In the genomic region with DNA sequence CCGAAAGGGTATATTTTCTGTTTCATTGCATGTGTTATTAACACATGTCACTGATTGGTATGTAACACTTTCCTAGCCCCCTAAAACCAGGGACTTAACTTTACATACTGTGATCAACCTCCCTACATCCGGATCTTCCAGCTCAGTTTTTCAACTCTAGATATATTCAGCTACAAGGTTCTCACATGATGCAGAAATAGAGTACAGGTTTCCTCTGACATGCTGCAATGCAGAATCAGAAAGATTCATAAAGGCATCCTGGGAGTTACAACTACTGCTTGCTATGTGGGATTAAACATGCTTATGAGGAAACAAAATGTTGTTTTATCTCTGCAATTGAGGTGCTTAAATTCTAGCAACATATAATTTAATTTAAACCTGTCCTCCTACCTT, we compare ENCODE assay signal across 26 cellular contexts. TPM values are rescaled to one million over a fixed set of nuclear protein-coding genes. Genes with fewer than 3 reads are reported as not detected.
DNase-seq lines count a peak whose midpoint lies in the region; ATAC-seq, FAIRE-seq and TF ChIP-seq lines count a peak whose summit lies in the region.
"Had no signal": no experiment of that assay in that cellular context is flagged by ENCODE, and none has a peak within 500 bp of the region (broad histone marks: within the 10 kb centered on the region; RNA-seq: fewer than 3 reads in every experiment).

No MANE protein-coding gene starts in this region.

- H3K4me1 Mint-ChIP-seq in activated naive CD8-positive, alpha-beta T cell (ENCODE audit: low read depth): peaks cover 83% of the 10 kb centered on the region
- H3K4me1 Mint-ChIP-seq in activated naive CD8-positive, alpha-beta T cell treated with anti-CD3 and anti-CD28 coated beads for 36 hours: peaks cover 71% of the 10 kb centered on the region

- CTCF ChIA-PET in GM12878 (lab: Yijun Ruan, JAX): interaction anchor here (1.1 to 1.7 kb wide), 2 partner anchors 9 to 15 kb away, joined by 4 read pairs; no protein-coding TSS in a partner anchor

- H3K4me3 ChIP-seq in GM12878 (no peak overlapping the region), smooth muscle cell (no peak overlapping the region)
- H3K4me3 ChIP-seq: left lung, transverse colon had no signal

- no peak for TF ChIP-seq POLR2A in H54 (IDR thresholded peaks at IDR 0.05; ENCODE audit: low read depth, low read length)
- no peak for TF ChIP-seq POLR2A in GM12878 (IDR thresholded peaks at IDR 0.05; ENCODE audit: low read depth, low read length)

- no peaks in the 10 kb centered on the region for H3K9me3 Mint-ChIP-seq in activated naive CD8-positive, alpha-beta T cell (ENCODE audit: low read depth)
- peaks cover 2% of the 10 kb centered on the region for H3K9me3 Mint-ChIP-seq in activated naive CD8-positive, alpha-beta T cell treated with anti-CD3 and anti-CD28 coated beads for 36 hours
- H3K9me3 Mint-ChIP-seq: activated naive CD8-positive, alpha-beta T cell treated with anti-CD3 and anti-CD28 coated beads, Interleukin-2, amount 10 ng/mL, durations not matched to agents 7 days and 5 days; T-helper 1 cell treated with Interleukin-12 subunit alpha and Interleukin-12 subunit beta and Interleukin-4 antibody, amounts not matched to agents 30 μg/mL and 1 μg/mL, for 36 hours had no signal

- H3K4me2 ChIP-seq in GM12878 (ENCODE audit: control insufficient read depth, insufficient read depth) (peak overlapping the region; percentile 13; the same call in 1 of the 2 replicates), smooth muscle cell (peak overlapping the region; percentile 26)

- RAD21 ChIA-PET in GM12878 (lab: Charles Lee; ENCODE audit: unreplicated experiment): interaction anchor here (1.3 kb wide), 1 partner anchor 11 kb away, joined by 3 read pairs; no protein-coding TSS in a partner anchor

- in situ Hi-C loops in GM12878 (cut with MboI): no loop called here

- TF ChIP-seq RAD21 in GM12878 (IDR thresholded peaks at IDR 0.05; ENCODE audit: insufficient read depth, low read depth, low read length): no peak

- TF ChIP-seq EP300 in GM12878 (IDR thresholded peaks at IDR 0.05; ENCODE audit: borderline replicate concordance in 1 of 2, control insufficient read depth in 1 of 2, low read depth in 2 of 2, low read length in 2 of 2): no peak

- H2AFZ ChIP-seq in GM12878 (ENCODE audit: control insufficient read depth, low read depth, low read length) (no peak overlapping the region), smooth muscle cell (ENCODE audit: low read depth) (no peak overlapping the region)

- H4K20me1 ChIP-seq in GM12878 (ENCODE audit: control insufficient read depth, insufficient read depth): no peaks in the 10 kb centered on the region
- H4K20me1 ChIP-seq in smooth muscle cell (ENCODE audit: low read depth): peaks cover 100% of the 10 kb centered on the region

- H3K9me3 ChIP-seq in GM12878 (replicated peaks; ENCODE audit: control insufficient read depth, insufficient read depth, low read length) (no peaks in the 10 kb centered on the region; the same call in 1 of the 3 replicates), smooth muscle cell (replicated peaks; ENCODE audit: low read depth) (no peaks in the 10 kb centered on the region)
- H3K9me3 ChIP-seq: left lung, transverse colon had no signal

- intact Hi-C loops in GM12878 (cut with micrococcal nuclease; ENCODE audit: unreplicated experiment): no loop called here

- no peaks in the 10 kb centered on the region for H3F3A ChIP-seq in smooth muscle cell (ENCODE audit: low read depth)

- H3K27me3 ChIP-seq in GM12878 (replicated peaks in 1 of 2; ENCODE audit: control insufficient read depth in 2 of 2, insufficient read depth in 2 of 2, low read length in 1 of 2) (no peaks in the 10 kb centered on the region), smooth muscle cell (ENCODE audit: low read depth) (no peaks in the 10 kb centered on the region)
- H3K27me3 ChIP-seq: left lung, transverse colon had no signal

- H3K79me2 ChIP-seq in GM12878 (ENCODE audit: control insufficient read depth, insufficient read depth, low read length) (peaks cover 100% of the 10 kb centered on the region), smooth muscle cell (ENCODE audit: low read depth) (peaks cover 100% of the 10 kb centered on the region)

- POLR2A ChIA-PET in GM12878 (lab: Charles Lee): interaction anchor here (1.1 kb wide), 1 partner anchor 9 kb away, joined by 5 read pairs; no protein-coding TSS in a partner anchor

- H3K27ac Mint-ChIP-seq in activated naive CD8-positive, alpha-beta T cell: peak overlapping the region; percentile 65
- no peak overlapping the region for H3K27ac Mint-ChIP-seq in activated naive CD8-positive, alpha-beta T cell treated with anti-CD3 and anti-CD28 coated beads for 36 hours
- H3K27ac Mint-ChIP-seq: activated CD8-positive, alpha-beta memory T cell treated with anti-CD3 and anti-CD28 coated beads, Interleukin-2, amount 10 ng/mL, durations not matched to agents 7 days and 5 days; activated naive CD8-positive, alpha-beta T cell treated with anti-CD3 and anti-CD28 coated beads, Interleukin-2, amount 10 ng/mL, durations not matched to agents 7 days and 5 days; T-helper 1 cell treated with Interleukin-12 subunit alpha and Interleukin-12 subunit beta and Interleukin-4 antibody, amounts not matched to agents 30 μg/mL and 1 μg/mL, for 36 hours had no signal

- no peak for TF ChIP-seq CTCF in GM12878 (IDR thresholded peaks at IDR 0.05 in 2 of 3, conservative IDR thresholded peaks at IDR 0.05 in 1 of 3; ENCODE audit: control insufficient read depth in 2 of 3, extremely low read depth in 1 of 3, insufficient read depth in 1 of 3, low read depth in 3 of 3, low read length in 3 of 3)
- no peak for TF ChIP-seq CTCF in smooth muscle cell (IDR thresholded peaks at IDR 0.05; ENCODE audit: borderline replicate concordance, insufficient read depth, poor library complexity, severe bottlenecking)

- H3K27ac ChIP-seq in GM12878 (ENCODE audit: control insufficient read depth, insufficient read depth): no peak overlapping the region
- H3K27ac ChIP-seq in smooth muscle cell (ENCODE audit: low read depth): no peak overlapping the region
- H3K27ac ChIP-seq: HL-60, left lung, transverse colon had no signal

- peaks cover 0 to 5% of the 10 kb centered on the region in 2 experiments; a peak in 3 of 4 replicates for H3K36me3 ChIP-seq in GM12878 (ENCODE audit: control insufficient read depth in 2 of 2, insufficient read depth in 2 of 2, low read length in 1 of 2)
- H3K36me3 ChIP-seq in smooth muscle cell (ENCODE audit: low read depth): no peaks in the 10 kb centered on the region
- H3K36me3 ChIP-seq: transverse colon had no signal

- no peak for ATAC-seq in GM12878
- ATAC-seq: activated CD8-positive, alpha-beta memory T cell treated with anti-CD3 and anti-CD28 coated beads, Interleukin-2, amount 10 ng/mL, durations not matched to agents 7 days and 5 days; left lung had no signal

- peaks cover 12% of the 10 kb centered on the region for H3K4me1 ChIP-seq in GM12878 (ENCODE audit: control insufficient read depth, insufficient read depth, low read length)
- H3K4me1 ChIP-seq in smooth muscle cell (ENCODE audit: low read depth): peaks cover 8% of the 10 kb centered on the region

- FAIRE-seq in H54 (lab: Jason Lieb, UNC): peak; percentile 53
- no peak for FAIRE-seq in GM12878 (lab: Jason Lieb, UNC)
- FAIRE-seq: endothelial cell of umbilical vein, GM18507 had no signal

- SMC1A ChIA-PET in GM12878 (lab: Charles Lee; ENCODE audit: uncharacterized antibody, unreplicated experiment): interaction anchor here (1.0 to 1.9 kb wide), 4 partner anchors 11 to 32 kb away, joined by 3 to 10 read pairs (median 5); no protein-coding TSS in a partner anchor

- 73% methylated on average over 2 of the region's 2 CpGs for WGBS in GM12878 (ENCODE audit: insufficient coverage, insufficient replicate concordance, low lambda C conversion rate, missing lambda C conversion rate)
- 90% methylated on average over 2 of the region's 2 CpGs for WGBS in smooth muscle cell (ENCODE audit: low lambda C conversion rate)

- DNase-seq in activated naive CD8-positive, alpha-beta T cell treated with anti-CD3 and anti-CD28 coated beads for 36 hours: no peak
- no peak for DNase-seq in H54 (ENCODE audit: insufficient read length, low spot score)
- no peak for DNase-seq in GM12878 (ENCODE audit: low read depth, low spot score)
- DNase-seq in smooth muscle cell (lab: John Stamatoyannopoulos, UW; ENCODE audit: unreplicated experiment): no peak
- DNase-seq in UCSD-AML1 (lab: John Stamatoyannopoulos, UW; ENCODE audit: unreplicated experiment): no peak
- no peak for DNase-seq in AG08396 (ENCODE audit: low spot score)
- DNase-seq in NCI-H1436 treated with DMSO at 0.1 percent for 48 hours (lab: John Stamatoyannopoulos, UW): no peak
- DNase-seq: ACHN; activated CD8-positive, alpha-beta memory T cell treated with anti-CD3 and anti-CD28 coated beads, Interleukin-2, amount 10 ng/mL, durations not matched to agents 7 days and 5 days; activated naive CD8-positive, alpha-beta T cell treated with anti-CD3 and anti-CD28 coated beads, Interleukin-2, amount 10 ng/mL, durations not matched to agents 7 days and 5 days; COR-L47; GDM1; HCEC 1CT; hypothalamus; left lung; NCI-H1436; NCI-H2107; NCI-H446; NCI-H774; occipital lobe; transverse colon had no signal

- no peak overlapping the region for H3K4me3 Mint-ChIP-seq in activated naive CD8-positive, alpha-beta T cell
- H3K4me3 Mint-ChIP-seq in activated naive CD8-positive, alpha-beta T cell treated with anti-CD3 and anti-CD28 coated beads for 36 hours: no peak overlapping the region
- H3K4me3 Mint-ChIP-seq: activated CD8-positive, alpha-beta memory T cell treated with anti-CD3 and anti-CD28 coated beads, Interleukin-2, amount 10 ng/mL, durations not matched to agents 7 days and 5 days; activated naive CD8-positive, alpha-beta T cell treated with anti-CD3 and anti-CD28 coated beads, Interleukin-2, amount 10 ng/mL, durations not matched to agents 7 days and 5 days; T-helper 1 cell treated with Interleukin-12 subunit alpha and Interleukin-12 subunit beta and Interleukin-4 antibody, amounts not matched to agents 30 μg/mL and 1 μg/mL, for 36 hours had no signal

- H3K27me3 Mint-ChIP-seq in activated naive CD8-positive, alpha-beta T cell: no peaks in the 10 kb centered on the region
- no peaks in the 10 kb centered on the region for H3K27me3 Mint-ChIP-seq in activated naive CD8-positive, alpha-beta T cell treated with anti-CD3 and anti-CD28 coated beads for 36 hours
- H3K27me3 Mint-ChIP-seq: activated CD8-positive, alpha-beta memory T cell treated with anti-CD3 and anti-CD28 coated beads, Interleukin-2, amount 10 ng/mL, durations not matched to agents 7 days and 5 days; activated naive CD8-positive, alpha-beta T cell treated with anti-CD3 and anti-CD28 coated beads, Interleukin-2, amount 10 ng/mL, durations not matched to agents 7 days and 5 days had no signal

- BruUV-seq in GM12878 (replicated peaks; lab: Mats Ljungman, UMichigan): no TSS peak

- peaks cover 11% of the 10 kb centered on the region for H3K36me3 Mint-ChIP-seq in activated naive CD8-positive, alpha-beta T cell
- H3K36me3 Mint-ChIP-seq in activated naive CD8-positive, alpha-beta T cell treated with anti-CD3 and anti-CD28 coated beads for 36 hours: peaks cover 37% of the 10 kb centered on the region

- H3K9ac ChIP-seq in GM12878 (ENCODE audit: control insufficient read depth, insufficient read depth, low read length) (no peak overlapping the region), smooth muscle cell (ENCODE audit: low read depth) (no peak overlapping the region)

RNA-seq across cellular contexts. Expression of a gene that starts 14.0 kb away (rescaled TPM):
- total RNA-seq in activated naive CD8-positive, alpha-beta T cell treated with anti-CD3 and anti-CD28 coated beads for 36 hours: 10 to 100 TPM; 36.3 to 36.4 TPM
- total RNA-seq in GM12878 (2013; cell fraction: nucleolus; rRNA removed): 119 and 126 TPM in 2 replicates
- 20.5 and 27.1 TPM in 2 replicates for total RNA-seq in GM12878 (2014; rRNA removed)
- total RNA-seq in GM12878 (2014; rRNA removed; fragmentation: Illumina TruSeq; extraction: Trizol): 25.4 and 29.4 TPM in 2 replicates
- total RNA-seq in GM12878 (2021): 30.6 and 31.6 TPM in 2 replicates
- polyA plus RNA-seq in GM12878 (2011; ENCODE audit: low read depth): 8.5 TPM
- polyA plus RNA-seq in GM12878 (2011; rRNA removed): 38.9 and 51.8 TPM in 2 replicates
- polyA plus RNA-seq in GM12878 (2011; cell fraction: cytosol; rRNA removed): 21.9 and 28.0 TPM in 2 replicates
- polyA plus RNA-seq in GM12878 (2011; cell fraction: nucleus; rRNA removed): 79.0 and 79.4 TPM in 2 replicates
- polyA plus RNA-seq in GM12878 (2012): 24.7 and 28.8 TPM in 2 replicates
- 30.9 and 33.2 TPM in 2 replicates for polyA plus RNA-seq in GM12878 (2014; fragmentation: Illumina TruSeq; extraction: Trizol)
- polyA plus RNA-seq in GM12878 (2014; fragmentation: Nextera tagmentation; extraction: Ambion mirVana): 1 to 10 TPM; 7.1 to 8.8 TPM
- 20.3 and 24.5 TPM in 2 replicates for polyA plus RNA-seq in GM12878 (2014; rRNA removed)
- 1 to 10 TPM; 5.9 to 9.1 TPM for polyA plus RNA-seq in GM12878 (2016; fragmentation: Nextera tagmentation; extraction: Ambion mirVana)
- 36.1 and 66.3 TPM in 2 replicates for polyA minus RNA-seq in GM12878 (2011; rRNA and poly(A)+ RNA removed)
- 15.9 and 21.2 TPM in 2 replicates for polyA minus RNA-seq in GM12878 (2011; cell fraction: cytosol; rRNA and poly(A)+ RNA removed)
- 25.4 and 41.0 TPM in 2 replicates for polyA minus RNA-seq in GM12878 (2011; cell fraction: nucleus; rRNA and poly(A)+ RNA removed)
- 39.0 and 41.9 TPM in 2 replicates for total RNA-seq in smooth muscle cell
- 21.0 and 23.1 TPM in 2 replicates for polyA plus RNA-seq in smooth muscle cell
